ENCODE assay signal across 1 cellular context in the genomic region with DNA sequence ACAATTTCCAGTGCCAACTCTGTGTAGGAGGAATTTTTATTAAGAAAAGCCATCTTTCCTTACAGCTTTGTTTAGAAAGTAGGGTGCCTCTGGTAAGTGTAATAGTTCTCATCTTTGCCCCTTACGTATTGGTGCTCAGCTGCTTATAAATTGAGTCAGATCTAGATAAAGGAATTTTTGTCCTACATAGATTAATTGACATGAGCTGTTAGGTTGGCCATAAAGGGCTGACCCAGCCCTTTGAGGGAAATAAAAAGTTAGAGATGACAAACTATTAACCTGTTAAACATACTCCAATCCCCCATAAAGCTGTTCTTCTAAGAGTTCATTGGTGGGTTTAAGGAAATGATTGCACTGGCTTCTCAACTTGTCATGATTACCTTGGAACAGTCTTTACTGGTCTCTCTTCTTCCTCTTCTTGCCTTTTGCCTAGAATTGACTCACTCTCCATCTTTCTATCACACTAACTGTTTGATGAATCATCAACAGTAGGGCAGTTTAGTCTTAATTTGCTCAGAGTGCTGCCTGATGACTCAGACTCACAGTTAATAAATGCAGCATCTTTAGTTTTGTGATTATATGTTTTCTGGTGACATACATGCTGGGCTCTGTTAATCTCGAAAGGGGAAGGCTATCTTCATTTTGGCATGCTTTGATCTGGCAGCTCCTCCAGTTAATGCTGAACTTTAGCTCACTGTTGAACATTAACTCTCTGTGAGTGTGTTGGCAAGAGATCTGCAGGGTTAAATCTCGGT.
A peak's percentile ranks its signal among the peaks of the same experiment; 100 is the strongest.
TF ChIP-seq lines count a peak whose summit lies in the region.

No MANE protein-coding gene starts in this region.

TF ChIP-seq in IMR-90, 13 proteins besides CTCF, POLR2A, EP300 and RAD21 (continued from another document):
- TF ChIP-seq NFE2L2 (IDR thresholded peaks at IDR 0.05; ENCODE audit: low read depth, low read length) (no peak), CHD1 (IDR thresholded peaks at IDR 0.05; ENCODE audit: low read depth, low read length) (no peak), FOS (IDR thresholded peaks at IDR 0.05; ENCODE audit: low read depth, low read length) (peak; percentile 99), MAFK (IDR thresholded peaks at IDR 0.05; ENCODE audit: low read depth, low read length) (no peak), MAZ (IDR thresholded peaks at IDR 0.05; ENCODE audit: borderline replicate concordance, low read depth, low read length) (no peak), BHLHE40 (IDR thresholded peaks at IDR 0.05; ENCODE audit: low read depth, low read length) (peak; percentile 60; the same call in 1 of the 2 replicates), RFX5 (IDR thresholded peaks at IDR 0.05; ENCODE audit: low read depth, low read length) (no peak), SMC3 (IDR thresholded peaks at IDR 0.05; ENCODE audit: low read depth, low read length) (no peak), RCOR1 (IDR thresholded peaks at IDR 0.05; ENCODE audit: insufficient replicate concordance, low read length) (peak; percentile 42)
- TF ChIP-seq, protein P1, sequence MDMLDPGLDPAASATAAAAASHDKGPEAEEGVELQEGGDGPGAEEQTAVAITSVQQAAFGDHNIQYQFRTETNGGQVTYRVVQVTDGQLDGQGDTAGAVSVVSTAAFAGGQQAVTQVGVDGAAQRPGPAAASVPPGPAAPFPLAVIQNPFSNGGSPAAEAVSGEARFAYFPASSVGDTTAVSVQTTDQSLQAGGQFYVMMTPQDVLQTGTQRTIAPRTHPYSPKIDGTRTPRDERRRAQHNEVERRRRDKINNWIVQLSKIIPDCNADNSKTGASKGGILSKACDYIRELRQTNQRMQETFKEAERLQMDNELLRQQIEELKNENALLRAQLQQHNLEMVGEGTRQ (IDR thresholded peaks at IDR 0.05; ENCODE audit: low read depth, low read length) = no peak
